ENCODE assay signal across 22 cellular contexts in genomic region chr3:61333562-61333961, GRCh38.
"Had no signal": no experiment of that assay in that cellular context is flagged by ENCODE, and none has a peak within 500 bp of the region (broad histone marks: within the 10 kb centered on the region; RNA-seq: fewer than 3 reads in every experiment).

No MANE protein-coding gene starts in this region.

- H3K4me3 ChIP-seq: adrenal gland, cardiac muscle cell, esophagus squamous epithelium, lower lobe of right lung, pancreas, right lobe of liver, suprapubic skin had no signal

- H3K36me3 ChIP-seq: adrenal gland, cardiac muscle cell, esophagus squamous epithelium, lower lobe of right lung, neutrophil, pancreas, right lobe of liver, suprapubic skin had no signal

- H3K36me3 Mint-ChIP-seq: activated naive CD4-positive, alpha-beta T cell treated with anti-CD3 and anti-CD28 coated beads, Interleukin-2, amount 50 U/mL, for 72 hours; natural killer cell had no signal

- H3K9me3 Mint-ChIP-seq: stimulated activated naive CD8-positive, alpha-beta T cell treated with anti-CD3 and anti-CD28 coated beads, Interleukin-15, amount 100 ng/mL, for 72 hours had no signal

- H3K4me1 ChIP-seq: adrenal gland, esophagus squamous epithelium, lower lobe of right lung, pancreas, right lobe of liver, suprapubic skin had no signal

- H3K27ac Mint-ChIP-seq: activated naive CD4-positive, alpha-beta T cell treated with anti-CD3 and anti-CD28 coated beads, Interleukin-2, amount 50 U/mL, for 72 hours; activated T-cell treated with anti-CD3 and anti-CD28 coated beads, Interleukin-2, amount 50 U/mL, for 72 hours; natural killer cell; stimulated activated naive CD8-positive, alpha-beta T cell treated with anti-CD3 and anti-CD28 coated beads, Interleukin-15, amount 100 ng/mL, for 72 hours had no signal

- ATAC-seq: activated naive CD4-positive, alpha-beta T cell treated with anti-CD3 and anti-CD28 coated beads, Interleukin-2, amount 50 U/mL, for 72 hours; activated T-cell treated with anti-CD3 and anti-CD28 coated beads, Interleukin-2, amount 50 U/mL, for 72 hours; lower lobe of right lung; natural killer cell; pancreas; right lobe of liver; stimulated activated naive CD8-positive, alpha-beta T cell treated with anti-CD3 and anti-CD28 coated beads, Interleukin-15, amount 100 ng/mL, for 72 hours had no signal

- H3K4me3 Mint-ChIP-seq: activated T-cell treated with anti-CD3 and anti-CD28 coated beads, Interleukin-2, amount 50 U/mL, for 72 hours; natural killer cell; stimulated activated naive CD8-positive, alpha-beta T cell treated with anti-CD3 and anti-CD28 coated beads, Interleukin-15, amount 100 ng/mL, for 72 hours had no signal

- H3K27me3 ChIP-seq: cardiac muscle cell, neutrophil, pancreas, right lobe of liver, suprapubic skin had no signal

- H3K9me3 ChIP-seq: adrenal gland, esophagus squamous epithelium, lower lobe of right lung, neutrophil, pancreas, right lobe of liver, suprapubic skin had no signal

- DNase-seq: activated CD4-positive, CD25-positive, alpha-beta regulatory T cell treated with anti-CD3 and anti-CD28 coated beads, Interleukin-2, amount 50 U/mL, for 72 hours; activated CD8-positive, alpha-beta memory T cell treated with anti-CD3 and anti-CD28 coated beads for 24 hours; activated CD8-positive, alpha-beta memory T cell treated with anti-CD3 and anti-CD28 coated beads, Interleukin-2, amount 50 U/mL, for 48 hours; activated gamma-delta T cell; activated T-cell treated with anti-CD3 and anti-CD28 coated beads, Interleukin-2, amount 50 U/mL, for 72 hours; adrenal gland; dermis blood vessel endothelial cell; effector memory CD4-positive, alpha-beta T cell; esophagus squamous epithelium; hypothalamus; islet precursor cell; lower lobe of right lung; natural killer cell; pancreas; right lobe of liver; small intestine; stimulated activated CD4-positive, alpha-beta T cell treated with anti-CD3 and anti-CD28 coated beads, Interleukin-4, amount 100 ng/mL, for 1 hour; stimulated activated naive CD8-positive, alpha-beta T cell treated with anti-CD3 and anti-CD28 coated beads, Interleukin-15, amount 100 ng/mL, for 72 hours had no signal

- H3K4me1 Mint-ChIP-seq: natural killer cell; stimulated activated naive CD8-positive, alpha-beta T cell treated with anti-CD3 and anti-CD28 coated beads, Interleukin-15, amount 100 ng/mL, for 72 hours had no signal
